Comparison of ENCODE assay signal across 10 cellular contexts in genomic region chr7:42677751-42678231, GRCh38.
A peak's percentile ranks its signal among the peaks of the same experiment; 100 is the strongest.
DNase-seq lines count a peak whose midpoint lies in the region; ATAC-seq and TF ChIP-seq lines count a peak whose summit lies in the region.
"Had no signal": no experiment of that assay in that cellular context is flagged by ENCODE, and none has a peak within 500 bp of the region (broad histone marks: within the 10 kb centered on the region; RNA-seq: fewer than 3 reads in every experiment).

No MANE protein-coding gene starts in this region.

- H3K4me1 ChIP-seq in RWPE2 (ENCODE audit: insufficient read depth, poor library complexity, severe bottlenecking) = peaks cover 22% of the 10 kb centered on the region

- H3K27me3 ChIP-seq in RWPE2 (ENCODE audit: insufficient read depth, poor library complexity, severe bottlenecking) = no peaks in the 10 kb centered on the region

- H3K4me3 ChIP-seq in RWPE2 (ENCODE audit: severe bottlenecking) = no peak overlapping the region
- no peak overlapping the region for H3K4me3 ChIP-seq in retinal pigment epithelial cell (ENCODE audit: low read length)

- in situ Hi-C loops in Caki2 (cut with HindIII; ENCODE audit: low pct_unique_long_range_greater_than_20kb, low sequenced_read_pairs) = no loop called here

- H3K9me3 ChIP-seq in RWPE2 (ENCODE audit: severe bottlenecking) = peaks cover 3% of the 10 kb centered on the region

- peak; percentile 20 for DNase-seq in Caki2 (ENCODE audit: low read depth)
- DNase-seq in RWPE2 (ENCODE audit: low spot score) = no peak
- DNase-seq in fibroblast of the conjunctiva (ENCODE audit: low read depth) = peak; percentile 70
- DNase-seq in retinal pigment epithelial cell (ENCODE audit: low read depth) = peak; percentile 6
- no peak for DNase-seq in DMS153 (lab: John Stamatoyannopoulos, UW)
- no peak for DNase-seq in stimulated activated CD8-positive, alpha-beta memory T cell treated with anti-CD3 and anti-CD28 coated beads, Interleukin-4, amount 100 ng/mL, for 48 hours
- no peak for DNase-seq in retina
- DNase-seq in dermis blood vessel endothelial cell = no peak
- DNase-seq: NCI-H345, T-cell had no signal

- no peaks in the 10 kb centered on the region for H3K36me3 ChIP-seq in RWPE2 (ENCODE audit: low read depth)

- TF ChIP-seq CTCF in RWPE2 (IDR thresholded peaks at IDR 0.05; ENCODE audit: poor library complexity, severe bottlenecking) (no peak), retinal pigment epithelial cell (conservative IDR thresholded peaks at IDR 0.05; ENCODE audit: low read depth, low read length) (no peak)

- H3K27ac ChIP-seq in RWPE2 (ENCODE audit: poor library complexity, severe bottlenecking) = peak overlapping the region; percentile 69

- peak; percentile 94 for ATAC-seq in RWPE2 (ENCODE audit: low read depth)
- ATAC-seq: T-cell had no signal

Comparison
In these comparisons a context has a peak if more than half of its experiments do, and no peak if none do; other contexts are left out.
1. DNase-seq: peak in Caki2 (single experiment), fibroblast of the conjunctiva (single experiment) and retinal pigment epithelial cell (single experiment); none in RWPE2 (single experiment), DMS153 (single experiment), stimulated activated CD8-positive, alpha-beta memory T cell treated with anti-CD3 and anti-CD28 coated beads, Interleukin-4, amount 100 ng/mL, for 48 hours (single experiment), retina (single experiment) and dermis blood vessel endothelial cell (single experiment).